In genomic region chr10:35852721-35853120, GRCh38 we compare ENCODE assay signal across 25 cellular contexts.
"Had no signal": no experiment of that assay in that cellular context is flagged by ENCODE, and none has a peak within 500 bp of the region (broad histone marks: within the 10 kb centered on the region; RNA-seq: fewer than 3 reads in every experiment).

No MANE protein-coding gene starts in this region.

- H3K4me3 Mint-ChIP-seq: IgD-negative memory B cell had no signal

- DNase-seq: Kasumi-1, MM.1S, NCI-H1092 treated with DMSO at 0.1 percent for 48 hours, NCI-H1436, NCI-H187, NCI-H2029, NCI-H2081 treated with DMSO at 0.1 percent for 48 hours, NCI-H2171, NCI-H226, NCI-H446, NCI-H510A, NCI-H524 treated with DMSO at 0.1 percent for 48 hours, NCI-H69, NCI-H774, PC-3, SHP77 treated with DMSO at 0.1 percent for 48 hours, SJCRH30 had no signal

- H3K27ac Mint-ChIP-seq: IgD-negative memory B cell had no signal

- FAIRE-seq: HTR-8/SVneo, K562 had no signal

- H3K4me1 ChIP-seq: SJCRH30 had no signal

- H3K9me3 ChIP-seq: SJCRH30 had no signal

- H3K36me3 ChIP-seq: SJCRH30 had no signal

- H3K27me3 Mint-ChIP-seq: IgD-negative memory B cell had no signal

- H3K4me2 ChIP-seq: KMS-11 had no signal

- ATAC-seq: K562, Panc1, PC-3, SK-N-SH treated with all-trans-retinoic acid at 6 μM for 48 hours had no signal

- H3K27me3 ChIP-seq: SJCRH30 had no signal

- H3K4me3 ChIP-seq: K562, SJCRH30 had no signal

- H3K4me1 Mint-ChIP-seq: IgD-negative memory B cell had no signal

- H3K9ac ChIP-seq: KMS-11 had no signal

- H3K27ac ChIP-seq: HL-60, KMS-11, RWPE1, SJCRH30 had no signal

- H3K36me3 Mint-ChIP-seq: IgD-negative memory B cell had no signal
